Comparison of ENCODE assay signal across 1 cellular context in genomic region chr12:4274960-4275868, GRCh38.
TF ChIP-seq lines count a peak whose summit lies in the region.

No MANE protein-coding gene starts in this region.

TF ChIP-seq in HepG2, 621 proteins besides CTCF, POLR2A, EP300 and RAD21:
- TF ChIP-seq ZNF333 (CRISPR knock-in tag; IDR thresholded peaks at IDR 0.05; ENCODE audit: borderline replicate concordance) = no peak
- peak; percentile 82; the same call in 1 of the 2 replicates for TF ChIP-seq EZH2 (conservative IDR thresholded peaks at IDR 0.05; ENCODE audit: low read depth, low read length)
- no peak for TF ChIP-seq HMG20B (CRISPR knock-in tag; conservative IDR thresholded peaks at IDR 0.05)
- TF ChIP-seq ZNF550 (CRISPR knock-in tag; IDR thresholded peaks at IDR 0.05; ENCODE audit: borderline replicate concordance) = no peak
- no peak for TF ChIP-seq ZSCAN31 (CRISPR knock-in tag; IDR thresholded peaks at IDR 0.05; ENCODE audit: low read depth)
- no peak for TF ChIP-seq TAF15 (IDR thresholded peaks at IDR 0.05; ENCODE audit: low read depth, low read length, poor library complexity, severe bottlenecking)
- no peak for TF ChIP-seq ZNF512B (CRISPR knock-in tag; IDR thresholded peaks at IDR 0.05; ENCODE audit: borderline replicate concordance)
- no peak for TF ChIP-seq ZNF30 (CRISPR knock-in tag; IDR thresholded peaks at IDR 0.05)
- TF ChIP-seq, protein P1, sequence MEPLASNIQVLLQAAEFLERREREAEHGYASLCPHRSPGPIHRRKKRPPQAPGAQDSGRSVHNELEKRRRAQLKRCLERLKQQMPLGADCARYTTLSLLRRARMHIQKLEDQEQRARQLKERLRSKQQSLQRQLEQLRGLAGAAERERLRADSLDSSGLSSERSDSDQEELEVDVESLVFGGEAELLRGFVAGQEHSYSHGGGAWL (CRISPR knock-in tag; IDR thresholded peaks at IDR 0.05) = no peak
- TF ChIP-seq HNRNPLL (IDR thresholded peaks at IDR 0.05; ENCODE audit: low read depth, low read length, poor library complexity, severe bottlenecking) = no peak
- no peak for TF ChIP-seq MAFG (CRISPR knock-in tag; IDR thresholded peaks at IDR 0.05)
- TF ChIP-seq ZNF296 (CRISPR knock-in tag; conservative IDR thresholded peaks at IDR 0.05) = no peak
- TF ChIP-seq ELF1 (CRISPR knock-in tag; IDR thresholded peaks at IDR 0.05) = no peak
- TF ChIP-seq HNRNPK (IDR thresholded peaks at IDR 0.05; ENCODE audit: low read depth, low read length, poor library complexity, severe bottlenecking) = peak; percentile 4
